16 cellular contexts compared by ENCODE assay signal in genomic region chr4:16875487-16875886, GRCh38. TPM values are rescaled to one million over a fixed set of nuclear protein-coding genes. Genes with fewer than 3 reads are reported as not detected.
DNase-seq lines count a peak whose midpoint lies in the region; ATAC-seq and TF ChIP-seq lines count a peak whose summit lies in the region.
"Had no signal": no experiment of that assay in that cellular context is flagged by ENCODE, and none has a peak within 500 bp of the region (broad histone marks: within the 10 kb centered on the region; RNA-seq: fewer than 3 reads in every experiment).

No MANE protein-coding gene starts in this region.

- TF ChIP-seq POLR2A in sigmoid colon (IDR thresholded peaks at IDR 0.05) = no peak

- 74% methylated on average over 5 of the region's 5 CpGs for WGBS in hepatocyte (ENCODE audit: low lambda C conversion rate, missing lambda C conversion rate)
- WGBS in sigmoid colon, 2 donors = 79 to 86% methylated on average over 5 of the region's 5 CpGs

- no peaks in the 10 kb centered on the region for H3K4me1 ChIP-seq in hepatocyte (ENCODE audit: insufficient read depth)
- no peaks in the 10 kb centered on the region for H3K4me1 ChIP-seq in lower lobe of right lung
- H3K4me1 ChIP-seq in sigmoid colon = no peaks in the 10 kb centered on the region
- H3K4me1 ChIP-seq: A549, right lobe of liver, upper lobe of right lung had no signal

- peak overlapping the region; percentile 85 for H3K27ac ChIP-seq in brain microvascular endothelial cell
- H3K27ac ChIP-seq in hepatocyte = no peak overlapping the region
- no peak overlapping the region for H3K27ac ChIP-seq in lower lobe of right lung
- no peak overlapping the region for H3K27ac ChIP-seq in sigmoid colon
- H3K27ac ChIP-seq: A549, right lobe of liver, SK-N-MC, upper lobe of right lung had no signal

- POLR2A ChIA-PET in AG04449 (lab: Yijun Ruan, JAX) = interaction anchor here (0.8 to 1.0 kb wide), 3 partner anchors 17 to 21 kb away, joined by 3 read pairs; no protein-coding TSS in a partner anchor

- intact Hi-C loops in lower lobe of right lung (cut with DNase I) = no loop called here
- intact Hi-C loops in sigmoid colon (cut with DNase I) = no loop called here

- DNase-seq in AG04449 (ENCODE audit: low read depth, low spot score) (peak; percentile 92), HT1080 (ENCODE audit: low read depth) (peak; percentile 67), brain microvascular endothelial cell (peak; percentile 96), hepatocyte (ENCODE audit: low spot score) (peak; percentile 38), SKM-1 (lab: John Stamatoyannopoulos, UW; ENCODE audit: unreplicated experiment) (no peak), lower lobe of right lung (no peak), sigmoid colon (no peak)
- DNase-seq: H9, NCI-H1436, right lobe of liver, upper lobe of right lung had no signal

- no peaks in the 10 kb centered on the region for H3K9me2 ChIP-seq in hepatocyte (replicated peaks; ENCODE audit: insufficient read depth)

- H4K20me1 ChIP-seq in hepatocyte (ENCODE audit: insufficient read depth, poor library complexity, severe bottlenecking) = no peaks in the 10 kb centered on the region

- in situ Hi-C loops in brain microvascular endothelial cell (cut with HindIII; ENCODE audit: low pct_ligation_motif_present, low sequenced_read_pairs) = no loop called here

- H3K27me3 ChIP-seq in brain microvascular endothelial cell (replicated peaks) = no peaks in the 10 kb centered on the region
- no peaks in the 10 kb centered on the region for H3K27me3 ChIP-seq in hepatocyte
- no peaks in the 10 kb centered on the region for H3K27me3 ChIP-seq in lower lobe of right lung (ENCODE audit: low read depth)
- H3K27me3 ChIP-seq in sigmoid colon = no peaks in the 10 kb centered on the region
- H3K27me3 ChIP-seq: right lobe of liver, upper lobe of right lung had no signal

- no peak overlapping the region for H3K4me2 ChIP-seq in hepatocyte
- H3K4me2 ChIP-seq: A549 had no signal

- H3K9me3 ChIP-seq in hepatocyte (ENCODE audit: low read depth) (no peaks in the 10 kb centered on the region), lower lobe of right lung (no peaks in the 10 kb centered on the region), sigmoid colon (no peaks in the 10 kb centered on the region)
- H3K9me3 ChIP-seq: A549, right lobe of liver, upper lobe of right lung had no signal

- no peak for TF ChIP-seq CTCF in AG04449 (IDR thresholded peaks at IDR 0.05; ENCODE audit: insufficient read depth, low read length, missing control alignments)
- TF ChIP-seq CTCF in brain microvascular endothelial cell (IDR thresholded peaks at IDR 0.05; ENCODE audit: low read depth, low read length, missing control alignments) = no peak
- TF ChIP-seq CTCF in hepatocyte (IDR thresholded peaks at IDR 0.05; ENCODE audit: poor library complexity) = no peak
- TF ChIP-seq CTCF in lower lobe of right lung (IDR thresholded peaks at IDR 0.05) = no peak
- no peak for TF ChIP-seq CTCF in sigmoid colon (IDR thresholded peaks at IDR 0.05)

- H2AFZ ChIP-seq in hepatocyte = no peak overlapping the region

- ATAC-seq in lower lobe of right lung (no peak), HG02610 (IDR thresholded peaks at IDR 0.05; ENCODE audit: unreplicated experiment) (no peak)
- ATAC-seq: A549; activated naive CD4-positive, alpha-beta T cell treated with anti-CD3 and anti-CD28 coated beads, Interleukin-2, amount 50 U/mL, for 72 hours; right lobe of liver; stimulated activated effector memory CD8-positive, alpha-beta T cell treated with anti-CD3 and anti-CD28 coated beads, Interleukin-12 subunit alpha, Interleukin-12 subunit beta, amount 100 ng/mL, for 72 hours; upper lobe of right lung had no signal

- H3K79me2 ChIP-seq in hepatocyte = no peaks in the 10 kb centered on the region

- CTCF ChIA-PET in AG04449 (lab: Yijun Ruan, JAX) = interaction anchor here (0.8 to 2.0 kb wide), 5 partner anchors 9 to 449 kb away, joined by 3 to 10 read pairs (median 5); no protein-coding TSS in a partner anchor

- TF ChIP-seq EP300 in sigmoid colon (IDR thresholded peaks at IDR 0.05) = no peak

- no peaks in the 10 kb centered on the region for H3K36me3 ChIP-seq in brain microvascular endothelial cell (replicated peaks)
- H3K36me3 ChIP-seq in hepatocyte (replicated peaks; ENCODE audit: insufficient read depth, low read depth) = no peaks in the 10 kb centered on the region
- no peaks in the 10 kb centered on the region for H3K36me3 ChIP-seq in lower lobe of right lung
- no peaks in the 10 kb centered on the region for H3K36me3 ChIP-seq in sigmoid colon
- H3K36me3 ChIP-seq: right lobe of liver, upper lobe of right lung had no signal

- H3K4me3 ChIP-seq in AG04449 (ENCODE audit: low read depth, low read length) (no peak overlapping the region), brain microvascular endothelial cell (ENCODE audit: low read depth, low read length) (no peak overlapping the region), hepatocyte (no peak overlapping the region), lower lobe of right lung (no peak overlapping the region), sigmoid colon (no peak overlapping the region)
- H3K4me3 ChIP-seq: A549, right lobe of liver, SK-N-MC, upper lobe of right lung had no signal

RNA-seq across cellular contexts. Expression of gene LDB2, which starts 23.0 kb away (rescaled TPM):
- total RNA-seq in HT1080 (2014; rRNA removed; shearing (Covaris generic)) = 2.1 and 3.5 TPM in 2 replicates
- polyA plus RNA-seq in HT1080 (2015; cell fraction: cytosol; rRNA removed) = 0.33 and 0.50 TPM in 2 replicates
- 0.38 and 0.67 TPM in 2 replicates for polyA plus RNA-seq in HT1080 (2015; cell fraction: nucleus; rRNA removed)
- total RNA-seq in hepatocyte (14.1 and 20.3 TPM in 2 replicates), lower lobe of right lung (113 TPM), sigmoid colon (10 to 100 TPM; 18.3 to 28.5 (median 20.5) TPM)
- polyA plus RNA-seq in hepatocyte (5.9 and 8.7 TPM in 2 replicates), sigmoid colon (1 to 10 TPM; 2.1 to 6.6 (median 6.1) TPM)
- total RNA-seq: activated naive CD4-positive, alpha-beta T cell treated with anti-CD3 and anti-CD28 coated beads, Interleukin-2, amount 50 U/mL, for 72 hours had no signal
- polyA plus RNA-seq: A549 had no signal

Comparison
In these comparisons a context has a peak if more than half of its experiments do, and no peak if none do; other contexts are left out.
1. DNase-seq: peak in AG04449 (single experiment), HT1080 (single experiment), brain microvascular endothelial cell (single experiment) and hepatocyte (single experiment); none in SKM-1 (single experiment), lower lobe of right lung (single experiment) and sigmoid colon (single experiment).